ENCODE assay signal across 12 cellular contexts in the genomic region with DNA sequence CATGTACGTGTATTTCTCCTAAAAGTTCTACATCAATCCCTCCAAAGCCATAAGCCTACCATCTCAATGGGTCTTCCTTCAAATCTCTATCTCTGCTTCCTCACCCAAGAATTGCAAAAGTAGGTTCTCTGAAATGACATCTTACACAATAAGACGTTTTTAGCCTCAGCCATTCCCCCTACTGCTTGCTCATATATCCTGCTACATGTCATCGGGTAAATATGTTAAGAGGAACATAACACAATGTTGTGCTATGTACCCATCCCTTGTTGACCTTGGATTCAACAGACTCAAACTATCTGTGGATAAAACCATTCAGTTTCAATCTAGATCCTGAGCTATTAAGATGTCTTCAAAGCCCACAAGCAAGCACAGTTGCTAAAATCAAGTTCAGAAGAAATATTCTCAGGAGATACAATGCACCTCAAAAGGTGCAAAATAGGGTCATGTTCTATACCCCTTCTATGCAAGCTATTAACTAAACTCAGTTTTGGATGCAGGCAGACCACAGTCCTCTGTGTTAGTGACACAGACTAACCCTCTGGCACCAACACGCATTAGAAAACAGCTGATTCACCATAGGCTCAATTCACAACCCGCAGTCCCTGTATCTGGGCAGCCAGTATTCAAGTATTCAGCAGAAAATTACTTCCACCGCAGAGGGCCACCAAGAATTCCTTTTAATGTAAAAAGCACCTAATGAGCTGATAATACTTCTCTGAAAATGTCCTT. TPM values are rescaled to one million over a fixed set of nuclear protein-coding genes. Genes with fewer than 3 reads are reported as not detected.
DNase-seq lines count a peak whose midpoint lies in the region; ATAC-seq and TF ChIP-seq lines count a peak whose summit lies in the region.
"Had no signal": no experiment of that assay in that cellular context is flagged by ENCODE, and none has a peak within 500 bp of the region (broad histone marks: within the 10 kb centered on the region; RNA-seq: fewer than 3 reads in every experiment).

No MANE protein-coding gene starts in this region.

- no peaks in the 10 kb centered on the region for H3K36me3 ChIP-seq in skeletal muscle satellite cell (ENCODE audit: insufficient read depth, low read length)
- H3K36me3 ChIP-seq: heart right ventricle had no signal

- no peaks in the 10 kb centered on the region for H3K9me3 ChIP-seq in skeletal muscle satellite cell (replicated peaks; ENCODE audit: low read length)
- H3K9me3 ChIP-seq: heart right ventricle had no signal

- peak overlapping the region; percentile 60 for H3K4me2 ChIP-seq in skeletal muscle satellite cell (ENCODE audit: low read length)

- no peaks in the 10 kb centered on the region for H3K27me3 ChIP-seq in skeletal muscle satellite cell (ENCODE audit: control insufficient read depth, insufficient read depth, low read length)
- H3K27me3 ChIP-seq: heart right ventricle had no signal

- ATAC-seq in HG02623 (IDR thresholded peaks at IDR 0.05; ENCODE audit: unreplicated experiment) (no peak), GM18498 (IDR thresholded peaks at IDR 0.05; ENCODE audit: unreplicated experiment) (no peak), HG02973 (IDR thresholded peaks at IDR 0.05; ENCODE audit: unreplicated experiment) (no peak)
- ATAC-seq: heart right ventricle had no signal

- H3K4me1 ChIP-seq in skeletal muscle satellite cell (ENCODE audit: control insufficient read depth, insufficient read depth, low read length), result peaks cover 14% of the 10 kb centered on the region

- no peak for TF ChIP-seq CTCF in fibroblast of pulmonary artery (IDR thresholded peaks at IDR 0.05; ENCODE audit: low read length, missing control alignments)

- no peak overlapping the region for H3K9ac ChIP-seq in skeletal muscle satellite cell (ENCODE audit: low read depth, low read length)

- peak in 2 of 3 experiments; percentile 24 to 59 for DNase-seq in NCI-H1417 (lab: John Stamatoyannopoulos, UW)
- DNase-seq in NCI-H1417 treated with DMSO at 0.1 percent for 48 hours (lab: John Stamatoyannopoulos, UW), result no peak
- DNase-seq in RPMI7951 (ENCODE audit: low read depth), result peak; percentile 36
- peak; percentile 61 for DNase-seq in fibroblast of pulmonary artery (ENCODE audit: low read depth)
- DNase-seq: activated CD4-positive, alpha-beta T cell treated with anti-CD3 and anti-CD28 coated beads, Interleukin-2, amount 10 ng/mL, durations not matched to agents 24 days and 14 days; activated effector memory CD4-positive, alpha-beta T cell treated with Interleukin-2 at 50 U/mL for 16 hours; dermis blood vessel endothelial cell; heart right ventricle had no signal

- no peak overlapping the region for H3K4me3 ChIP-seq in fibroblast of pulmonary artery (replicated peaks; ENCODE audit: low read depth, low read length)
- H3K4me3 ChIP-seq in skeletal muscle satellite cell (ENCODE audit: low read length), result no peak overlapping the region
- H3K4me3 ChIP-seq: heart right ventricle had no signal

RNA-seq across cellular contexts. Expression of a gene that starts 56.8 kb away (rescaled TPM):
- total RNA-seq in RPMI7951 (2014; rRNA removed; shearing (Covaris generic)), result 47.0 and 48.9 TPM in 2 replicates
- 29.1 and 30.2 TPM in 2 replicates for total RNA-seq in skeletal muscle satellite cell (2012; rRNA removed)
